ENCODE assay signal across 24 cellular contexts in the genomic region with DNA sequence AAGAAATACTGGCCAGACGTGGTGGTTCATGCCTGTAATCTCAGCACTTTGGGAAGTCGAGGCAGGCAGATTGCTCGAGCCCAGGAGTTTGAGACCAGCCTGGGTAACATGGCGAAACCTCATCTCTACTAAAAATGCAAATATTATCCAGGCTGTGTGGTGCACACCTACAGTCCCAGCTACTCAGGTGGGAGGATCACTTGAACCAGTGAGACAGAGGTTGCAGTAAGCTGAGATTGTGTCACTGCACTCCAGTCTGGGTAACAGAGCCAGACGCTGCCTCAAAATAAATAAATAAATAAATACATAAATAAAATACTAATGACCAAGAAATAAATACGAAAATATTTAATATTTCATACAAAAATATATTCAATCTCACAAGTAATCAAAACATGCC.
"Had no signal": no experiment of that assay in that cellular context is flagged by ENCODE, and none has a peak within 500 bp of the region (broad histone marks: within the 10 kb centered on the region; RNA-seq: fewer than 3 reads in every experiment).

No MANE protein-coding gene starts in this region.

- H3K27me3 ChIP-seq: ascending aorta, body of pancreas, MG63 had no signal

- H3K36me3 ChIP-seq: ascending aorta, MG63 had no signal

- ATAC-seq: activated CD8-positive, alpha-beta memory T cell treated with anti-CD3 and anti-CD28 coated beads, Interleukin-2, amount 10 ng/mL, durations not matched to agents 7 days and 5 days; activated naive CD4-positive, alpha-beta T cell treated with anti-CD3 and anti-CD28 coated beads, Interleukin-2, amount 50 U/mL, for 72 hours; activated naive CD8-positive, alpha-beta T cell treated with anti-CD3 and anti-CD28 coated beads, Interleukin-2, amount 50 U/mL, for 24 hours; body of pancreas; PC-3 had no signal

- H3K9me3 ChIP-seq: ascending aorta, body of pancreas, MG63 had no signal

- H3K27me3 Mint-ChIP-seq: activated B cell treated with CpG ODN at 0.5 μM for 24 hours; activated CD4-positive, alpha-beta T cell treated with anti-CD3 and anti-CD28 coated beads, Interleukin-2, amount 10 ng/mL, durations not matched to agents 24 days and 14 days; activated CD8-positive, alpha-beta memory T cell treated with anti-CD3 and anti-CD28 coated beads, Interleukin-2, amount 10 ng/mL, durations not matched to agents 7 days and 5 days; activated naive CD8-positive, alpha-beta T cell treated with anti-CD3 and anti-CD28 coated beads, Interleukin-2, amount 50 U/mL, for 24 hours; activated T-cell treated with anti-CD3 and anti-CD28 coated beads, Interleukin-2, amount 50 U/mL, for 24 hours had no signal

- H3K9me3 Mint-ChIP-seq: activated B cell treated with CpG ODN at 0.5 μM for 24 hours; activated CD4-positive, alpha-beta T cell treated with anti-CD3 and anti-CD28 coated beads, Interleukin-2, amount 10 ng/mL, durations not matched to agents 24 days and 14 days; activated naive CD4-positive, alpha-beta T cell treated with anti-CD3 and anti-CD28 coated beads, Interleukin-2, amount 50 U/mL, for 72 hours; activated naive CD8-positive, alpha-beta T cell treated with anti-CD3 and anti-CD28 coated beads, Interleukin-2, amount 50 U/mL, for 24 hours; activated T-cell treated with anti-CD3 and anti-CD28 coated beads, Interleukin-2, amount 50 U/mL, for 24 hours; activated T-helper 1 cell treated with anti-CD3 and anti-CD28 coated beads, Interleukin-12 subunit alpha, Interleukin-12 subunit beta, Interleukin-2, Interleukin-4 antibody, amounts not matched to agents 30 ng/mL and 10 ng/mL and 1 ng/mL, durations not matched to agents 14 hours and 24 hours and 36 hours had no signal

- H3K4me3 Mint-ChIP-seq: activated B cell treated with CpG ODN at 0.5 μM for 24 hours; activated CD4-positive, alpha-beta T cell treated with anti-CD3 and anti-CD28 coated beads, Interleukin-2, amount 10 ng/mL, durations not matched to agents 24 days and 14 days; activated CD8-positive, alpha-beta memory T cell treated with anti-CD3 and anti-CD28 coated beads, Interleukin-2, amount 10 ng/mL, durations not matched to agents 7 days and 5 days; activated naive CD8-positive, alpha-beta T cell treated with anti-CD3 and anti-CD28 coated beads, Interleukin-2, amount 50 U/mL, for 24 hours; activated T-cell treated with anti-CD3 and anti-CD28 coated beads, Interleukin-2, amount 50 U/mL, for 24 hours; activated T-helper 1 cell treated with anti-CD3 and anti-CD28 coated beads, Interleukin-12 subunit alpha, Interleukin-12 subunit beta, Interleukin-2, Interleukin-4 antibody, amounts not matched to agents 30 ng/mL and 10 ng/mL and 1 ng/mL, durations not matched to agents 14 hours and 24 hours and 36 hours had no signal

- DNase-seq: activated B cell treated with CpG ODN at 0.5 μM for 24 hours; activated CD4-positive, alpha-beta T cell treated with anti-CD3 and anti-CD28 coated beads for 1 hour; activated CD4-positive, alpha-beta T cell treated with anti-CD3 and anti-CD28 coated beads, Interleukin-2, amount 10 ng/mL, durations not matched to agents 24 days and 14 days; activated CD4-positive, alpha-beta T cell treated with anti-CD3 and anti-CD28 coated beads, Interleukin-2, amount 50 U/mL, for 48 hours; activated CD8-positive, alpha-beta memory T cell treated with anti-CD3 and anti-CD28 coated beads, Interleukin-2, amount 10 ng/mL, durations not matched to agents 7 days and 5 days; activated effector memory CD4-positive, alpha-beta T cell treated with Interleukin-2 at 50 U/mL for 16 hours; activated naive CD4-positive, alpha-beta T cell; activated naive CD8-positive, alpha-beta T cell treated with anti-CD3 and anti-CD28 coated beads, Interleukin-2, amount 50 U/mL, for 24 hours; activated T-cell treated with anti-CD3 and anti-CD28 coated beads, Interleukin-2, amount 50 U/mL, for 24 hours; amniotic stem cell; body of pancreas; MG63; MV-4-11; NCI-H1105; NCI-H1436 treated with DMSO at 0.1 percent for 48 hours; NCI-H187; NCI-H2081; PC-3; SHP77 treated with DMSO at 0.1 percent for 48 hours; T-helper 2 cell; T1000 had no signal

- H3K4me3 ChIP-seq: body of pancreas, MG63 had no signal

- H3K27ac ChIP-seq: ascending aorta, body of pancreas had no signal

- H3K27ac Mint-ChIP-seq: activated CD4-positive, alpha-beta T cell treated with anti-CD3 and anti-CD28 coated beads, Interleukin-2, amount 10 ng/mL, durations not matched to agents 24 days and 14 days; activated CD8-positive, alpha-beta memory T cell treated with anti-CD3 and anti-CD28 coated beads, Interleukin-2, amount 10 ng/mL, durations not matched to agents 7 days and 5 days; activated naive CD4-positive, alpha-beta T cell treated with anti-CD3 and anti-CD28 coated beads, Interleukin-2, amount 50 U/mL, for 72 hours; activated T-helper 1 cell treated with anti-CD3 and anti-CD28 coated beads, Interleukin-12 subunit alpha, Interleukin-12 subunit beta, Interleukin-2, Interleukin-4 antibody, amounts not matched to agents 30 ng/mL and 10 ng/mL and 1 ng/mL, durations not matched to agents 14 hours and 24 hours and 36 hours had no signal

- H3K36me3 Mint-ChIP-seq: activated CD8-positive, alpha-beta memory T cell treated with anti-CD3 and anti-CD28 coated beads, Interleukin-2, amount 10 ng/mL, durations not matched to agents 7 days and 5 days had no signal
